Comparison of ENCODE assay signal across 17 cellular contexts in genomic region chr17:59424331-59424730, GRCh38.
DNase-seq lines count a peak whose midpoint lies in the region; ATAC-seq and TF ChIP-seq lines count a peak whose summit lies in the region.
"Had no signal": no experiment of that assay in that cellular context is flagged by ENCODE, and none has a peak within 500 bp of the region (broad histone marks: within the 10 kb centered on the region; RNA-seq: fewer than 3 reads in every experiment).

No MANE protein-coding gene starts in this region.

- H3K4me1 Mint-ChIP-seq in endodermal cell = peaks cover 54% of the 10 kb centered on the region
- peaks cover 0 to 3% of the 10 kb centered on the region in 2 donors for H3K4me1 Mint-ChIP-seq in stimulated activated naive B cell treated with anti-CD40 and anti-IgM and Interleukin-4, amounts not matched to agents 10 μg/mL and 1 μg/mL and 100 μg/mL, for 72 hours
- H3K4me1 Mint-ChIP-seq: central memory CD8-positive, alpha-beta T cell; immature natural killer cell had no signal

- TF ChIP-seq CTCF in OCI-LY3 (IDR thresholded peaks at IDR 0.05; ENCODE audit: low read depth, low read length) (no peak), endodermal cell (conservative IDR thresholded peaks at IDR 0.05) (no peak), lung (IDR thresholded peaks at IDR 0.05; ENCODE audit: control extremely low read depth, extremely low read depth) (no peak)

- peaks cover 21% of the 10 kb centered on the region for H3K4me1 ChIP-seq in OCI-LY3 (ENCODE audit: low read length)
- peaks cover 40% of the 10 kb centered on the region for H3K4me1 ChIP-seq in endodermal cell (ENCODE audit: control insufficient read depth, insufficient read depth, low read length)
- peaks cover 16 to 23% of the 10 kb centered on the region in 2 donors for H3K4me1 ChIP-seq in lung (ENCODE audit: control insufficient read depth in 2 of 2, insufficient read depth in 2 of 2, low read length in 2 of 2)
- H3K4me1 ChIP-seq in subcutaneous abdominal adipose tissue (ENCODE audit: control insufficient read depth in 5 of 5, insufficient read depth in 5 of 5, low read length in 5 of 5) = peaks cover 28 to 66% (median 62%) of the 10 kb centered on the region in 5 donors

- H3K27me3 Mint-ChIP-seq in endodermal cell (ENCODE audit: insufficient read depth) = peaks cover 11% of the 10 kb centered on the region
- no peaks in the 10 kb centered on the region for H3K27me3 Mint-ChIP-seq in stimulated activated naive B cell treated with anti-CD40 and anti-IgM and Interleukin-4, amounts not matched to agents 10 μg/mL and 1 μg/mL and 100 μg/mL, for 72 hours
- H3K27me3 Mint-ChIP-seq: central memory CD8-positive, alpha-beta T cell had no signal

- DNase-seq in endodermal cell = no peak
- no peak for DNase-seq in lung (ENCODE audit: low spot score)
- no peak for DNase-seq in dermis blood vessel endothelial cell
- DNase-seq in T-helper 1 cell = no peak
- DNase-seq in NCI-H2227 treated with DMSO at 0.1 percent for 48 hours (lab: John Stamatoyannopoulos, UW) = no peak
- DNase-seq in stimulated activated naive B cell treated with anti-CD40 and anti-IgM and Interleukin-4, amounts not matched to agents 10 μg/mL and 1 μg/mL and 100 μg/mL, for 72 hours = no peak
- DNase-seq: activated CD4-positive, alpha-beta T cell treated with anti-CD3 and anti-CD28 coated beads for 1 hour; activated naive CD4-positive, alpha-beta T cell treated with anti-CD3 and anti-CD28 coated beads, Interleukin-2, amount 50 U/mL, for 16 hours; AML-193; immature natural killer cell; MV-4-11; NCI-H82; pancreas; stimulated activated naive CD4-positive, alpha-beta T cell treated with Interleukin-2 at 50 U/mL for 16 hours had no signal

- no peaks in the 10 kb centered on the region for H3K36me3 ChIP-seq in OCI-LY3 (replicated peaks; ENCODE audit: low read depth, low read length)
- H3K36me3 ChIP-seq in endodermal cell (ENCODE audit: control insufficient read depth, insufficient read depth, low read length) = no peaks in the 10 kb centered on the region
- H3K36me3 ChIP-seq in lung (ENCODE audit: control insufficient read depth in 2 of 2, insufficient read depth in 2 of 2, low read length in 2 of 2) = no peaks in the 10 kb centered on the region
- H3K36me3 ChIP-seq in subcutaneous abdominal adipose tissue (ENCODE audit: control insufficient read depth in 5 of 5, insufficient read depth in 5 of 5, low read length in 5 of 5) = no peaks in the 10 kb centered on the region
- H3K36me3 ChIP-seq: pancreas had no signal

- H3K27ac ChIP-seq in OCI-LY3 (ENCODE audit: low read length) (no peak overlapping the region), endodermal cell (ENCODE audit: low read depth, low read length) (no peak overlapping the region), lung (ENCODE audit: low read depth in 1 of 2, low read length in 1 of 2) (peak overlapping the region; percentile 13 to 91), subcutaneous abdominal adipose tissue (ENCODE audit: low read depth, low read length) (peak overlapping the region; percentile 99)

- no peak for ATAC-seq in lung (ENCODE audit: insufficient read depth, low FRiP score)
- ATAC-seq in stimulated activated naive B cell treated with anti-CD40 and anti-IgM and Interleukin-4, amounts not matched to agents 10 μg/mL and 1 μg/mL and 100 μg/mL, for 72 hours (replicated peaks) = no peak
- ATAC-seq: pancreas had no signal

- no peaks in the 10 kb centered on the region for H3K9me3 ChIP-seq in OCI-LY3 (ENCODE audit: insufficient read depth, low read length)
- H3K9me3 ChIP-seq in endodermal cell (ENCODE audit: control insufficient read depth, low read length) = no peaks in the 10 kb centered on the region
- H3K9me3 ChIP-seq in lung (ENCODE audit: control insufficient read depth in 2 of 2, insufficient read depth in 1 of 2, low read length in 1 of 2) = no peaks in the 10 kb centered on the region
- H3K9me3 ChIP-seq in subcutaneous abdominal adipose tissue (ENCODE audit: control insufficient read depth in 5 of 5, low read length in 5 of 5) = no peaks in the 10 kb centered on the region
- H3K9me3 ChIP-seq: pancreas had no signal

- H3K27me3 ChIP-seq in OCI-LY3 (ENCODE audit: low read depth, low read length) (no peaks in the 10 kb centered on the region), endodermal cell (ENCODE audit: control insufficient read depth, insufficient read depth, low read length, poor library complexity, severe bottlenecking) (no peaks in the 10 kb centered on the region), lung (ENCODE audit: control insufficient read depth, insufficient read depth) (no peaks in the 10 kb centered on the region), subcutaneous abdominal adipose tissue (ENCODE audit: control insufficient read depth in 5 of 5, insufficient read depth in 4 of 5, low read length in 5 of 5) (peaks cover 0 to 2% (median 0%) of the 10 kb centered on the region in 5 donors)
- H3K27me3 ChIP-seq: pancreas had no signal

- H3K27ac Mint-ChIP-seq in endodermal cell = peak overlapping the region; percentile 78
- no peak overlapping the region for H3K27ac Mint-ChIP-seq in stimulated activated naive B cell treated with anti-CD40 and anti-IgM and Interleukin-4, amounts not matched to agents 10 μg/mL and 1 μg/mL and 100 μg/mL, for 72 hours
- H3K27ac Mint-ChIP-seq: immature natural killer cell had no signal

- no peaks in the 10 kb centered on the region for H3K79me2 ChIP-seq in OCI-LY3 (ENCODE audit: low read length)

- H3K9me3 Mint-ChIP-seq in endodermal cell = no peaks in the 10 kb centered on the region
- no peaks in the 10 kb centered on the region for H3K9me3 Mint-ChIP-seq in stimulated activated naive B cell treated with anti-CD40 and anti-IgM and Interleukin-4, amounts not matched to agents 10 μg/mL and 1 μg/mL and 100 μg/mL, for 72 hours
- H3K9me3 Mint-ChIP-seq: central memory CD8-positive, alpha-beta T cell; immature natural killer cell had no signal

- no peak overlapping the region for H3K4me3 Mint-ChIP-seq in endodermal cell
- H3K4me3 Mint-ChIP-seq in stimulated activated naive B cell treated with anti-CD40 and anti-IgM and Interleukin-4, amounts not matched to agents 10 μg/mL and 1 μg/mL and 100 μg/mL, for 72 hours = no peak overlapping the region
- H3K4me3 Mint-ChIP-seq: central memory CD8-positive, alpha-beta T cell; immature natural killer cell had no signal

- H3K9ac ChIP-seq in OCI-LY3 (ENCODE audit: low read length) = no peak overlapping the region
- no peak overlapping the region for H3K9ac ChIP-seq in endodermal cell (ENCODE audit: extremely low read depth, low read length, poor library complexity, severe bottlenecking)
- peak overlapping the region in 3 of 5 donors; percentile 60 to 84 (median 69) for H3K9ac ChIP-seq in subcutaneous abdominal adipose tissue (ENCODE audit: low read length in 5 of 5)

- H3K4me3 ChIP-seq in OCI-LY3 (ENCODE audit: low read length) (no peak overlapping the region), endodermal cell (ENCODE audit: low read length) (no peak overlapping the region), lung (no peak overlapping the region), subcutaneous abdominal adipose tissue (ENCODE audit: low read depth in 1 of 5, low read length in 5 of 5) (no peak overlapping the region)
- H3K4me3 ChIP-seq: pancreas had no signal

- WGBS in endodermal cell (ENCODE audit: insufficient coverage in 1 of 2, insufficient read length in 1 of 2), 2 experiments = 100% methylated on average over 2 of the region's 4 CpGs; no CpG with 5 or more reads in 1 of the 2 experiments
- 95 to 96% methylated on average over 4 of the region's 4 CpGs for WGBS in lung, 2 donors

- no peaks in the 10 kb centered on the region for H4K20me1 ChIP-seq in OCI-LY3 (ENCODE audit: insufficient read depth, low read length)

- H3K36me3 Mint-ChIP-seq in endodermal cell (ENCODE audit: low read depth) = no peaks in the 10 kb centered on the region
- H3K36me3 Mint-ChIP-seq in stimulated activated naive B cell treated with anti-CD40 and anti-IgM and Interleukin-4, amounts not matched to agents 10 μg/mL and 1 μg/mL and 100 μg/mL, for 72 hours = no peaks in the 10 kb centered on the region
- H3K36me3 Mint-ChIP-seq: immature natural killer cell had no signal

- no peak overlapping the region for H2AFZ ChIP-seq in OCI-LY3 (ENCODE audit: low read depth, low read length)

- H3K4me2 ChIP-seq in OCI-LY3 (ENCODE audit: low read length) = peak overlapping the region; percentile 21; the same call in 1 of the 2 replicates

Comparison
In these comparisons a context has a peak if more than half of its experiments do, and no peak if none do; other contexts are left out.
1. H3K27ac ChIP-seq: peak in lung (2 of 2) and subcutaneous abdominal adipose tissue (single experiment); none in OCI-LY3 (single experiment) and endodermal cell (single experiment).
2. H3K9ac ChIP-seq: peak in subcutaneous abdominal adipose tissue (3 of 5); none in OCI-LY3 (single experiment) and endodermal cell (single experiment).